In the genomic region with DNA sequence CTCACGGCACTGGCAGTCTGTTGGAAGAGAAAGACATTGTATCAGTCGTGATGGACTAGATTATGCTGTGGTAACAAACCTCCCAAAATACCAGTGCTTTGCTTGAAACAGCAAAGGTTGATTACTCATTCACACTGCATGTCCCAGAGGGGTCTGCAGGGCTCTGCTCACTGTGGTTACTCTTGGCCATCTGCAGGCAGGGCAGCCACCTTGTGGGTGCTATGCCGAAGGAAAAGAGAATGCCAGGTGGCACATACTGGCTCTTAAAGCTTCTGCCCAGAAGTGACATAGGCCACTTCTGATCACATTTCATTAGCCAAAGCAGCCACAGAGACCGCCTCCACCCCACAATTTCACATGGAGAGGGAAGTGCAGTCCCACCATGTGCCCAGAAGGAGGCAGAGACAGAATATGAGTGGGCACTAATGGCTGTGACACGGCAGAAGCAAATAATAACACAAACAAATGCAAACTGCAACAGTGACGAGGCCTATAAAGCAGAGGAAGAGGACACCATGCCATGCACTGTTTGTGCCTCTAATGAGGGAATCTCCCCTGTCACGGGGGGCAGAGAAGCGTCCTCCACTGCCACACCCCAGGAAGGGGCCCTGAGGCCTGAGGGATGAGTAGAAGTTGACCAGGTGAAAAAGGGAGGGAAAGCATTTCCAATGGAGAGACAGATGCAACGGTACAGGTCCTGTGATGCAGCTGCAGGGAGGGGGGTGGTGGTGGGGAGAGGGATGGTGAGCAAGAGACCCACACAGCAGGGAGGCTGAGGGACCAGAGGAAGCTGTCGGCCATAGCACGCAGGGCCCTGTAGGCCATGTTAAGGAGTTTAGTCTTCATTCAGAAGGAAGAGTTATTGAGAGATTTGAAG, we compare ENCODE assay signal across 8 cellular contexts. TPM values are rescaled to one million over a fixed set of nuclear protein-coding genes. Genes with fewer than 3 reads are reported as not detected.
DNase-seq lines count a peak whose midpoint lies in the region; ATAC-seq, FAIRE-seq and TF ChIP-seq lines count a peak whose summit lies in the region.

No MANE protein-coding gene starts in this region.

- no peaks in the 10 kb centered on the region for H3K9me3 ChIP-seq in kidney (ENCODE audit: control insufficient read depth in 1 of 2, low read length in 2 of 2)
- H3K9me3 ChIP-seq in aorta (ENCODE audit: control insufficient read depth, low read length), result no peaks in the 10 kb centered on the region

- peak; percentile 94 for ATAC-seq in GM18867 (IDR thresholded peaks at IDR 0.05; ENCODE audit: unreplicated experiment)
- ATAC-seq in HG03097 (IDR thresholded peaks at IDR 0.05; ENCODE audit: low FRiP score, unreplicated experiment), result no peak
- ATAC-seq in aorta (ENCODE audit: low FRiP score), result no peak
- ATAC-seq in Right ventricle myocardium superior (ENCODE audit: poor library complexity), result no peak

- H3K27ac ChIP-seq in VCaP (no peak overlapping the region), kidney (ENCODE audit: low read depth in 2 of 2, low read length in 2 of 2) (no peak overlapping the region), aorta (ENCODE audit: low read depth in 1 of 2, low read length in 2 of 2) (no peak overlapping the region)

- no peak overlapping the region for H3K4me3 ChIP-seq in kidney (ENCODE audit: low read length in 2 of 2)
- no peak overlapping the region for H3K4me3 ChIP-seq in aorta (ENCODE audit: low read length in 2 of 2)

- no peak overlapping the region for H3K9ac ChIP-seq in kidney (ENCODE audit: low read length in 2 of 2)

- FAIRE-seq in kidney (lab: Jason Lieb, UNC), result no peak

- H3K27me3 ChIP-seq in aorta (ENCODE audit: control insufficient read depth in 1 of 2, insufficient read depth in 2 of 2, low read length in 1 of 2), result no peaks in the 10 kb centered on the region

- TF ChIP-seq CTCF in VCaP (conservative IDR thresholded peaks at IDR 0.05) (peak; percentile 34), kidney (IDR thresholded peaks at IDR 0.05; ENCODE audit: borderline replicate concordance, extremely low read depth, insufficient read depth) (peak; percentile 22)

- intact Hi-C loops in kidney (cut with DNase I), result no loop called here
- intact Hi-C loops in aorta (cut with DNase I), result no loop called here
- intact Hi-C loops in Right ventricle myocardium superior (cut with DNase I), result no loop called here

- DNase-seq in CD1c-positive myeloid dendritic cell (ENCODE audit: extremely low spot score) (peak; percentile 57), HT1080 (ENCODE audit: low read depth) (peak; percentile 37), kidney (no peak), aorta (no peak), Right ventricle myocardium superior (no peak)

- no peaks in the 10 kb centered on the region for H3K36me3 ChIP-seq in kidney (ENCODE audit: control insufficient read depth in 1 of 2, insufficient read depth in 2 of 2, low read length in 2 of 2)
- H3K36me3 ChIP-seq in aorta (ENCODE audit: control insufficient read depth in 1 of 2, insufficient read depth in 2 of 2, low read length in 1 of 2), result no peaks in the 10 kb centered on the region

- no peaks in the 10 kb centered on the region for H3K4me1 ChIP-seq in kidney (ENCODE audit: control insufficient read depth in 1 of 2, insufficient read depth in 1 of 2, low read depth in 1 of 2, low read length in 2 of 2)
- no peaks in the 10 kb centered on the region for H3K4me1 ChIP-seq in aorta (ENCODE audit: control insufficient read depth in 1 of 2, insufficient read depth in 2 of 2, low read length in 2 of 2)

- 66% methylated on average over 11 of the region's 11 CpGs for WGBS in aorta, 2 donors

RNA-seq across cellular contexts. Expression of gene KICS2, which starts 51.7 kb away (rescaled TPM):
- 7.1 and 10.7 TPM in 2 replicates for total RNA-seq in HT1080 (2014; rRNA removed; shearing (Covaris generic))
- polyA plus RNA-seq in HT1080 (2015; cell fraction: cytosol; rRNA removed), result 7.2 and 7.9 TPM in 2 replicates
- 6.9 and 7.5 TPM in 2 replicates for polyA plus RNA-seq in HT1080 (2015; cell fraction: nucleus; rRNA removed)
- total RNA-seq in kidney (9.8 TPM), aorta (1 to 10 TPM; 5.6 to 6.2 TPM), Right ventricle myocardium superior (3.1 TPM)
- polyA plus RNA-seq in kidney (ENCODE audit: insufficient read depth, low read depth, low replicate concordance) (5.6 TPM), aorta (1 to 10 TPM; 2.0 to 2.2 TPM)

Comparison
In these comparisons a context has a peak if more than half of its experiments do, and no peak if none do; other contexts are left out.
1. DNase-seq: peak in CD1c-positive myeloid dendritic cell (single experiment) and HT1080 (single experiment); none in kidney (single experiment), aorta (0 of 2) and Right ventricle myocardium superior (single experiment).